ENCODE assay signal across 28 cellular contexts in genomic region chr2:85666435-85666924, GRCh38. TPM values are rescaled to one million over a fixed set of nuclear protein-coding genes. Genes with fewer than 3 reads are reported as not detected.
DNase-seq lines count a peak whose midpoint lies in the region; ATAC-seq, FAIRE-seq and TF ChIP-seq lines count a peak whose summit lies in the region.
"Had no signal": no experiment of that assay in that cellular context is flagged by ENCODE, and none has a peak within 500 bp of the region (broad histone marks: within the 10 kb centered on the region; RNA-seq: fewer than 3 reads in every experiment).

No MANE protein-coding gene starts in this region.

- H3K4me2 ChIP-seq in K562 (ENCODE audit: insufficient read depth, low read length) = no peak overlapping the region
- H3K4me2 ChIP-seq in OCI-LY7 (ENCODE audit: low read length) = no peak overlapping the region
- H3K4me2 ChIP-seq: A549, BLaER1 had no signal

- WGBS in K562 (ENCODE audit: insufficient coverage, low coverage, missing lambda C conversion rate) = 13% methylated on average over 5 of the region's 10 CpGs

- H3K4me1 Mint-ChIP-seq in Caco-2 (ENCODE audit: low read depth, unreplicated experiment) = no peaks in the 10 kb centered on the region
- H3K4me1 Mint-ChIP-seq: central memory CD8-positive, alpha-beta T cell had no signal

- BruUV-seq in K562 (replicated peaks; lab: Mats Ljungman, UMichigan) = no TSS peak
- no TSS peak for BruUV-seq in OCI-LY7 (replicated peaks; lab: Mats Ljungman, UMichigan)
- no TSS peak for BruUV-seq in Caco-2 (replicated peaks; lab: Mats Ljungman, UMichigan)

- no peaks in the 10 kb centered on the region for H3K27me3 Mint-ChIP-seq in Caco-2 (ENCODE audit: insufficient read depth, unreplicated experiment)
- H3K27me3 Mint-ChIP-seq: central memory CD8-positive, alpha-beta T cell had no signal

- TF ChIP-seq CTCF in right atrium auricular region (IDR thresholded peaks at IDR 0.05) (no peak), K562 (IDR thresholded peaks at IDR 0.05 in 2 of 3, conservative IDR thresholded peaks at IDR 0.05 in 1 of 3; ENCODE audit: insufficient read depth in 2 of 3, low read depth in 1 of 3, low read length in 3 of 3) (no peak), OCI-LY7 (conservative IDR thresholded peaks at IDR 0.05; ENCODE audit: low read length) (no peak), Caco-2 (IDR thresholded peaks at IDR 0.05; ENCODE audit: insufficient read depth in 1 of 2, low read depth in 1 of 2, low read length in 1 of 2, severe bottlenecking in 1 of 2, unreplicated experiment in 1 of 2) (no peak)

- H2AFZ ChIP-seq in K562 (ENCODE audit: low read depth, low read length) (no peak overlapping the region), OCI-LY7 (ENCODE audit: low read length) (no peak overlapping the region)

- no peaks in the 10 kb centered on the region for H3K79me2 ChIP-seq in K562 (ENCODE audit: control insufficient read depth, insufficient read depth, low read length)
- no peaks in the 10 kb centered on the region for H3K79me2 ChIP-seq in OCI-LY7 (ENCODE audit: insufficient read depth, low read depth, low read length)

- no peaks in the 10 kb centered on the region for H3K9me3 ChIP-seq in right atrium auricular region
- H3K9me3 ChIP-seq in K562 (replicated peaks; ENCODE audit: control insufficient read depth, insufficient read depth, low read depth, low read length) = no peaks in the 10 kb centered on the region
- no peaks in the 10 kb centered on the region for H3K9me3 ChIP-seq in OCI-LY7 (ENCODE audit: low read length)
- H3K9me3 ChIP-seq in Caco-2 = no peaks in the 10 kb centered on the region
- H3K9me3 ChIP-seq: A549, BLaER1, gastroesophageal sphincter, mucosa of descending colon, thyroid gland had no signal

- H3K9me3 Mint-ChIP-seq in Caco-2 (ENCODE audit: unreplicated experiment) = no peaks in the 10 kb centered on the region
- H3K9me3 Mint-ChIP-seq: central memory CD8-positive, alpha-beta T cell had no signal

- FAIRE-seq in K562 (lab: Jason Lieb, UNC) = no peak
- FAIRE-seq: A549, G401.6, H1 had no signal

- H3K27ac Mint-ChIP-seq in Caco-2 (ENCODE audit: unreplicated experiment) = no peak overlapping the region

- H3K4me1 ChIP-seq in right atrium auricular region = peaks cover 0 to 28% of the 10 kb centered on the region in 2 donors
- H3K4me1 ChIP-seq in K562 (replicated peaks in 1 of 2; ENCODE audit: control insufficient read depth in 2 of 2, insufficient read depth in 2 of 2, low read length in 2 of 2) = peaks cover 3 to 15% of the 10 kb centered on the region in 2 experiments; a peak in 3 of 5 replicates
- peaks cover 4% of the 10 kb centered on the region for H3K4me1 ChIP-seq in OCI-LY7 (ENCODE audit: insufficient read depth, low read length, poor library complexity, severe bottlenecking)
- H3K4me1 ChIP-seq in Caco-2 = no peaks in the 10 kb centered on the region

- ATAC-seq in K562 = no peak
- no peak for ATAC-seq in GM19397 (IDR thresholded peaks at IDR 0.05; ENCODE audit: unreplicated experiment)
- ATAC-seq: A549, esophagus mucosa, gastroesophageal sphincter, left cardiac atrium, mucosa of descending colon, right cardiac atrium had no signal

- no peaks in the 10 kb centered on the region for H3K27me3 ChIP-seq in right atrium auricular region
- H3K27me3 ChIP-seq in K562 (ENCODE audit: control insufficient read depth in 2 of 2, insufficient read depth in 2 of 2, low read length in 2 of 2) = peaks cover 7 to 13% of the 10 kb centered on the region in 2 experiments
- H3K27me3 ChIP-seq in Caco-2 (replicated peaks; ENCODE audit: control insufficient read depth, insufficient read depth, low read length) = no peaks in the 10 kb centered on the region
- H3K27me3 ChIP-seq: BLaER1, gastroesophageal sphincter, thyroid gland had no signal

- no peak for TF ChIP-seq RAD21 in K562 (CRISPR knock-in tag; conservative IDR thresholded peaks at IDR 0.05 in 1 of 2, IDR thresholded peaks at IDR 0.05 in 1 of 2)

- no peak for TF ChIP-seq POLR2A in K562 (conservative IDR thresholded peaks at IDR 0.05)

- H3K36me3 ChIP-seq in right atrium auricular region (no peaks in the 10 kb centered on the region), K562 (ENCODE audit: control insufficient read depth, insufficient read depth, low read length) (no peaks in the 10 kb centered on the region), OCI-LY7 (ENCODE audit: insufficient read depth, low read length) (no peaks in the 10 kb centered on the region), Caco-2 (ENCODE audit: control insufficient read depth, insufficient read depth, low read length) (no peaks in the 10 kb centered on the region)
- H3K36me3 ChIP-seq: BLaER1, gastroesophageal sphincter, thyroid gland had no signal

- no peak overlapping the region for H3K27ac ChIP-seq in right atrium auricular region
- no peak overlapping the region for H3K27ac ChIP-seq in K562 (ENCODE audit: extremely low read depth, low read depth, low read length)
- no peak overlapping the region for H3K27ac ChIP-seq in OCI-LY7 (ENCODE audit: low read depth, low read length, poor library complexity, severe bottlenecking)
- H3K27ac ChIP-seq: BLaER1, gastroesophageal sphincter, thyroid gland, VCaP had no signal

- peaks cover 5% of the 10 kb centered on the region; the same call in 1 of the 2 replicates for H4K20me1 ChIP-seq in K562 (replicated peaks; ENCODE audit: control insufficient read depth, insufficient read depth, low read length)
- no peaks in the 10 kb centered on the region for H4K20me1 ChIP-seq in OCI-LY7 (ENCODE audit: insufficient read depth, low read length)
- H4K20me1 ChIP-seq: BLaER1 had no signal

- in situ Hi-C loops in K562 (cut with MboI) = no loop called here

- POLR2A ChIA-PET in K562 (lab: Yijun Ruan, JAX) = no interaction called here
- POLR2A ChIA-PET in OCI-LY7 (lab: Charles Lee) = interaction anchor here (0.6 kb wide), 1 partner anchor 14 kb away, joined by 4 read pairs; no protein-coding TSS in a partner anchor
- POLR2A ChIA-PET in Caco-2 (lab: Charles Lee) = no interaction called here

- H3K9ac ChIP-seq in K562 (ENCODE audit: insufficient read depth in 1 of 2, low read depth in 2 of 2, low read length in 2 of 2) = peak overlapping the region in 1 of 2 experiments; percentile 43; a peak in 1 of 4 replicates
- H3K9ac ChIP-seq: BLaER1 had no signal

- intact Hi-C loops in cardiac septum (cut with DNase I) = no loop called here
- intact Hi-C loops in K562 (cut with micrococcal nuclease) = no loop called here
- intact Hi-C loops in OCI-LY7 (cut with micrococcal nuclease; ENCODE audit: unreplicated experiment) = no loop called here
- intact Hi-C loops in Caco-2 (cut with micrococcal nuclease; ENCODE audit: unreplicated experiment) = no loop called here

- CTCF ChIA-PET in K562 (lab: Yijun Ruan, JAX; ENCODE audit: low intra/inter-chr PET ratio) (no interaction called here), OCI-LY7 (lab: Charles Lee; ENCODE audit: unreplicated experiment) (no interaction called here), Caco-2 (lab: Charles Lee) (interaction anchor here (1.2 kb wide), 1 partner anchor 41 kb away, joined by 7 read pairs; no protein-coding TSS in a partner anchor)

- no peaks in the 10 kb centered on the region for H3K9me2 ChIP-seq in OCI-LY7 (ENCODE audit: insufficient read depth, low read length)

- no peak for TF ChIP-seq EP300 in K562 (IDR thresholded peaks at IDR 0.05; ENCODE audit: low read length)

- DNase-seq in cardiac septum (ENCODE audit: low spot score) (peak; percentile 73), right atrium auricular region (ENCODE audit: low spot score) (no peak), K562 (ENCODE audit: extremely low read depth in 1 of 4, low spot score in 3 of 4) (no peak), mesenteric fat pad (ENCODE audit: low spot score) (peak; percentile 82), OCI-LY7 (ENCODE audit: low spot score) (no peak), Caco-2 (no peak), NCI-H146 (lab: John Stamatoyannopoulos, UW) (no peak)
- DNase-seq: activated CD4-positive, alpha-beta T cell treated with anti-CD3 and anti-CD28 coated beads, Interleukin-2, amount 50 U/mL, for 4 hours; activated T-cell treated with anti-CD3 and anti-CD28 coated beads for 4 hours; left cardiac atrium; mucosa of descending colon; NCI-H1694 treated with DMSO at 0.1 percent for 48 hours; NCI-H226; NCI-H82; right cardiac atrium; RPMI8226; stimulated activated naive CD4-positive, alpha-beta T cell; SW 1271; thyroid gland had no signal

- H3K4me3 Mint-ChIP-seq in Caco-2 (ENCODE audit: unreplicated experiment) = no peak overlapping the region
- H3K4me3 Mint-ChIP-seq: central memory CD8-positive, alpha-beta T cell had no signal

- no peaks in the 10 kb centered on the region for H3K9me1 ChIP-seq in K562 (ENCODE audit: control insufficient read depth, insufficient read depth, low read length)

- H3K4me3 ChIP-seq in right atrium auricular region = no peak overlapping the region
- no peak overlapping the region for H3K4me3 ChIP-seq in K562
- H3K4me3 ChIP-seq in OCI-LY7 (ENCODE audit: low read depth, low read length, poor library complexity, severe bottlenecking) = no peak overlapping the region
- no peak overlapping the region for H3K4me3 ChIP-seq in Caco-2 (ENCODE audit: low read depth, low read length)
- H3K4me3 ChIP-seq: A549, BLaER1, gastroesophageal sphincter, mucosa of descending colon, thyroid gland had no signal

- peaks cover 12% of the 10 kb centered on the region for H3K36me3 Mint-ChIP-seq in Caco-2 (ENCODE audit: insufficient read depth, unreplicated experiment)

RNA-seq across cellular contexts. Expression of gene SFTPB, which starts 1.5 kb away (rescaled TPM):
- total RNA-seq in cardiac septum = not detected
- total RNA-seq in right atrium auricular region = under 1 TPM in 1 of 2 donors, not detected in 1; 0.15 TPM
- total RNA-seq in K562 (2011; cell fraction: chromatin; rRNA removed; ENCODE audit: low replicate concordance) = not detected in 2 replicates
- total RNA-seq in K562 (2011; cell fraction: nucleolus; rRNA removed) = not detected in 2 replicates
- total RNA-seq in K562 (2011; cell fraction: nucleoplasm; rRNA removed) = not detected in 2 replicates
- not detected in 2 replicates for total RNA-seq in K562 (2014; rRNA removed)
- total RNA-seq in K562 (2014; rRNA removed; fragmentation: Illumina TruSeq; extraction: Trizol) = not detected in 2 replicates
- not detected in 2 replicates for total RNA-seq in K562 (2015; rRNA removed; fragmentation: Illumina TruSeq; extraction: Trizol)
- 7.0 and 8.5 TPM in 2 replicates for total RNA-seq in K562 (2021)
- not detected in 2 replicates for polyA plus RNA-seq in K562 (2011; rRNA removed)
- not detected in 2 replicates for polyA plus RNA-seq in K562 (2011; cell fraction: cytosol; rRNA removed)
- polyA plus RNA-seq in K562 (2011; cell fraction: nucleus; rRNA removed) = not detected in 2 replicates
- not detected in 2 replicates for polyA plus RNA-seq in K562 (2012)
- polyA plus RNA-seq in K562 (2014; fragmentation: Illumina TruSeq; extraction: Trizol) = not detected in 2 replicates
- polyA plus RNA-seq in K562 (2014; fragmentation: Nextera tagmentation; extraction: Ambion mirVana) = under 1 TPM in 1 of 2 experiments, not detected in 1; 0.03 TPM
- not detected in 2 replicates for polyA plus RNA-seq in K562 (2014; rRNA removed)
- polyA minus RNA-seq in K562 (2011; rRNA and poly(A)+ RNA removed) = not detected in 2 replicates
- polyA minus RNA-seq in K562 (2011; cell fraction: cytosol; rRNA and poly(A)+ RNA removed) = not detected in 2 replicates
- not detected in 2 replicates for polyA minus RNA-seq in K562 (2011; cell fraction: nucleus; rRNA and poly(A)+ RNA removed)
- total RNA-seq in mesenteric fat pad = not detected
- not detected in 2 replicates for total RNA-seq in OCI-LY7 (2014; rRNA removed; shearing (Covaris generic))
- total RNA-seq in OCI-LY7 (2022) = not detected in 2 replicates
- not detected in 2 replicates for total RNA-seq in Caco-2 (2022)
- total RNA-seq: gastroesophageal sphincter, H1 had no signal
- polyA plus RNA-seq: A549, H1, right cardiac atrium had no signal

RNA-seq across cellular contexts. Expression of gene GNLY, which starts 27.7 kb away (rescaled TPM):
- total RNA-seq in cardiac septum (2.3 TPM), right atrium auricular region (1 to 10 TPM in 1 of 2 donors, not detected in 1; 1.4 TPM), K562 (2014; rRNA removed) (not detected in 2 replicates), K562 (2014; rRNA removed; fragmentation: Illumina TruSeq; extraction: Trizol) (not detected in 2 replicates), K562 (2015; rRNA removed; fragmentation: Illumina TruSeq; extraction: Trizol) (not detected in 2 replicates), K562 (2021) (not detected in 2 replicates), mesenteric fat pad (3.7 TPM), OCI-LY7 (2022) (not detected in 2 replicates), Caco-2 (2022) (not detected in 2 replicates)
- total RNA-seq in K562 (2011; cell fraction: chromatin; rRNA removed; ENCODE audit: low replicate concordance) = 0.21 TPM in 1 of 2 replicates, not detected in the other
- total RNA-seq in K562 (2011; cell fraction: nucleolus; rRNA removed) = not detected in 2 replicates
- total RNA-seq in K562 (2011; cell fraction: nucleoplasm; rRNA removed) = 0.99 TPM in 1 of 2 replicates, not detected in the other
- polyA plus RNA-seq in K562 (2011; rRNA removed) (not detected in 2 replicates), K562 (2014; fragmentation: Illumina TruSeq; extraction: Trizol) (not detected in 2 replicates), K562 (2014; fragmentation: Nextera tagmentation; extraction: Ambion mirVana) (not detected), K562 (2014; rRNA removed) (not detected in 2 replicates)
- polyA plus RNA-seq in K562 (2011; cell fraction: cytosol; rRNA removed) = 0.03 TPM in 1 of 2 replicates, not detected in the other
- polyA plus RNA-seq in K562 (2011; cell fraction: nucleus; rRNA removed) = 0.06 TPM in 1 of 2 replicates, not detected in the other
- polyA plus RNA-seq in K562 (2012) = 0.37 TPM in 1 of 2 replicates, not detected in the other
- polyA minus RNA-seq in K562 (2011; rRNA and poly(A)+ RNA removed) = not detected in 2 replicates
- polyA minus RNA-seq in K562 (2011; cell fraction: cytosol; rRNA and poly(A)+ RNA removed) = not detected in 2 replicates
- polyA minus RNA-seq in K562 (2011; cell fraction: nucleus; rRNA and poly(A)+ RNA removed) = not detected in 2 replicates
- not detected in 2 replicates for total RNA-seq in OCI-LY7 (2014; rRNA removed; shearing (Covaris generic))
- total RNA-seq: H1 had no signal
- polyA plus RNA-seq: A549 had no signal

RNA-seq across cellular contexts. Expression of gene USP39, which starts 50.5 kb away (rescaled TPM):
- total RNA-seq in cardiac septum = 28.4 TPM
- total RNA-seq in right atrium auricular region = 10 to 100 TPM; 35.0 to 78.2 TPM
- 135 and 208 TPM in 2 replicates for total RNA-seq in K562 (2011; cell fraction: chromatin; rRNA removed; ENCODE audit: low replicate concordance)
- 115 and 138 TPM in 2 replicates for total RNA-seq in K562 (2011; cell fraction: nucleolus; rRNA removed)
- 129 and 174 TPM in 2 replicates for total RNA-seq in K562 (2011; cell fraction: nucleoplasm; rRNA removed)
- total RNA-seq in K562 (2014; rRNA removed) = 145 and 183 TPM in 2 replicates
- 119 and 123 TPM in 2 replicates for total RNA-seq in K562 (2014; rRNA removed; fragmentation: Illumina TruSeq; extraction: Trizol)
- total RNA-seq in K562 (2015; rRNA removed; fragmentation: Illumina TruSeq; extraction: Trizol) = 128 and 131 TPM in 2 replicates
- total RNA-seq in K562 (2021) = 121 and 124 TPM in 2 replicates
- polyA plus RNA-seq in K562 (2011; rRNA removed) = 103 and 153 TPM in 2 replicates
- polyA plus RNA-seq in K562 (2011; cell fraction: cytosol; rRNA removed) = 84.8 and 132 TPM in 2 replicates
- 110 and 190 TPM in 2 replicates for polyA plus RNA-seq in K562 (2011; cell fraction: nucleus; rRNA removed)
- polyA plus RNA-seq in K562 (2012) = 88.5 and 121 TPM in 2 replicates
- polyA plus RNA-seq in K562 (2014; fragmentation: Illumina TruSeq; extraction: Trizol) = 152 and 167 TPM in 2 replicates
- 10 to 100 TPM; 63.3 to 68.4 TPM for polyA plus RNA-seq in K562 (2014; fragmentation: Nextera tagmentation; extraction: Ambion mirVana)
- 130 and 144 TPM in 2 replicates for polyA plus RNA-seq in K562 (2014; rRNA removed)
- 87.9 and 140 TPM in 2 replicates for polyA minus RNA-seq in K562 (2011; rRNA and poly(A)+ RNA removed)
- 38.3 and 80.0 TPM in 2 replicates for polyA minus RNA-seq in K562 (2011; cell fraction: cytosol; rRNA and poly(A)+ RNA removed)
- polyA minus RNA-seq in K562 (2011; cell fraction: nucleus; rRNA and poly(A)+ RNA removed) = 58.9 and 61.4 TPM in 2 replicates
- 37.1 TPM for total RNA-seq in mesenteric fat pad
- 76.2 and 79.8 TPM in 2 replicates for total RNA-seq in OCI-LY7 (2014; rRNA removed; shearing (Covaris generic))
- total RNA-seq in OCI-LY7 (2022) = 74.5 and 83.2 TPM in 2 replicates
- total RNA-seq in Caco-2 (2022) = 82.1 and 83.5 TPM in 2 replicates

RNA-seq across cellular contexts. Expression of gene C2orf68, which starts 54.6 kb away (rescaled TPM):
- 26.3 TPM for total RNA-seq in cardiac septum
- total RNA-seq in right atrium auricular region = 10 to 100 TPM in 1 of 2 donors, 1 to 10 TPM in 1; 8.9 to 11.1 TPM
- total RNA-seq in K562 (2011; cell fraction: chromatin; rRNA removed; ENCODE audit: low replicate concordance) = 48.1 and 80.4 TPM in 2 replicates
- 45.8 and 61.2 TPM in 2 replicates for total RNA-seq in K562 (2011; cell fraction: nucleolus; rRNA removed)
- 58.4 and 76.0 TPM in 2 replicates for total RNA-seq in K562 (2011; cell fraction: nucleoplasm; rRNA removed)
- 22.1 and 33.2 TPM in 2 replicates for total RNA-seq in K562 (2014; rRNA removed)
- 29.4 and 31.7 TPM in 2 replicates for total RNA-seq in K562 (2014; rRNA removed; fragmentation: Illumina TruSeq; extraction: Trizol)
- total RNA-seq in K562 (2015; rRNA removed; fragmentation: Illumina TruSeq; extraction: Trizol) = 26.8 and 30.1 TPM in 2 replicates
- total RNA-seq in K562 (2021) = 36.6 and 41.6 TPM in 2 replicates
- polyA plus RNA-seq in K562 (2011; rRNA removed) = 32.6 and 50.0 TPM in 2 replicates
- polyA plus RNA-seq in K562 (2011; cell fraction: cytosol; rRNA removed) = 29.4 and 39.0 TPM in 2 replicates
- polyA plus RNA-seq in K562 (2011; cell fraction: nucleus; rRNA removed) = 36.4 and 51.5 TPM in 2 replicates
- 25.7 and 42.8 TPM in 2 replicates for polyA plus RNA-seq in K562 (2012)
- polyA plus RNA-seq in K562 (2014; fragmentation: Illumina TruSeq; extraction: Trizol) = 31.7 and 31.8 TPM in 2 replicates
- polyA plus RNA-seq in K562 (2014; fragmentation: Nextera tagmentation; extraction: Ambion mirVana) = 10 to 100 TPM; 33.1 to 33.4 TPM
- 27.5 and 31.5 TPM in 2 replicates for polyA plus RNA-seq in K562 (2014; rRNA removed)
- 24.7 and 40.2 TPM in 2 replicates for polyA minus RNA-seq in K562 (2011; rRNA and poly(A)+ RNA removed)
- polyA minus RNA-seq in K562 (2011; cell fraction: cytosol; rRNA and poly(A)+ RNA removed) = 13.6 and 33.5 TPM in 2 replicates
- polyA minus RNA-seq in K562 (2011; cell fraction: nucleus; rRNA and poly(A)+ RNA removed) = 15.9 and 17.7 TPM in 2 replicates
- total RNA-seq in mesenteric fat pad = 26.3 TPM
- total RNA-seq in OCI-LY7 (2014; rRNA removed; shearing (Covaris generic)) = 62.0 and 86.7 TPM in 2 replicates
- 86.2 and 96.1 TPM in 2 replicates for total RNA-seq in OCI-LY7 (2022)
- total RNA-seq in Caco-2 (2022) = 49.0 and 54.5 TPM in 2 replicates

Comparison
In these comparisons a context has a peak if more than half of its experiments do, and no peak if none do; other contexts are left out.
1. DNase-seq: peak in cardiac septum (single experiment) and mesenteric fat pad (single experiment); none in right atrium auricular region (single experiment), K562 (0 of 4), OCI-LY7 (single experiment), Caco-2 (0 of 2) and NCI-H146 (single experiment).